ENCODE assay signal across 16 cellular contexts in the genomic region with DNA sequence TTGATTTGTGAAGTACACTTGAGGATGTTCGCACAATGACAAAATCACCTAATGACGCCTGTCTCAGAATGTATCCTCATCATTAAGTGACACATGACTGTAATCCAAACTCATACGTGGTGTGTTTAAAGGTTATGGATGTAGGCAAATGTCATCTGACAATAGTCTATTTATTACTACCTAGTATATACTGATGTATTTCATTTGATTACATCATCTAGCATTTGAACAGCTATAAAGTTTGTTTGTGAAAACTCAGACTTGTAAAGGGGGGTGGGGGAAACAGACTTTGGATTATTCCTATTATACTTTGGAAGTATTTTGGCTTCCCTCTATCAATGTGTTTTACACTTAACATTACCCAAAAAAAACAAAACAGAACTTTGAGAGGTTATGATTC.
DNase-seq lines count a peak whose midpoint lies in the region; ATAC-seq, FAIRE-seq and TF ChIP-seq lines count a peak whose summit lies in the region.
"Had no signal": no experiment of that assay in that cellular context is flagged by ENCODE, and none has a peak within 500 bp of the region (broad histone marks: within the 10 kb centered on the region; RNA-seq: fewer than 3 reads in every experiment).

No MANE protein-coding gene starts in this region.

- no peak overlapping the region for H3K4me3 Mint-ChIP-seq in activated naive CD8-positive, alpha-beta T cell treated with anti-CD3 and anti-CD28 coated beads for 36 hours
- H3K4me3 Mint-ChIP-seq: CD8-positive, alpha-beta T cell; naive thymus-derived CD4-positive, alpha-beta T cell had no signal

- peaks cover 15% of the 10 kb centered on the region for H3K9me3 Mint-ChIP-seq in activated naive CD8-positive, alpha-beta T cell treated with anti-CD3 and anti-CD28 coated beads for 36 hours

- peaks cover 4 to 11% of the 10 kb centered on the region in 2 experiments for H3K36me3 ChIP-seq in keratinocyte (ENCODE audit: control insufficient read depth in 2 of 2, extremely low read depth in 1 of 2, insufficient read depth in 2 of 2, low read length in 2 of 2)
- peaks cover 0 to 5% (median 0%) of the 10 kb centered on the region in 5 donors for H3K36me3 ChIP-seq in subcutaneous abdominal adipose tissue (ENCODE audit: control insufficient read depth in 5 of 5, insufficient read depth in 5 of 5, low read length in 5 of 5)
- H3K36me3 ChIP-seq: suprapubic skin had no signal

- no peaks in the 10 kb centered on the region for H3K27me3 Mint-ChIP-seq in activated naive CD8-positive, alpha-beta T cell treated with anti-CD3 and anti-CD28 coated beads for 36 hours
- H3K27me3 Mint-ChIP-seq: naive thymus-derived CD4-positive, alpha-beta T cell had no signal

- H3K27ac Mint-ChIP-seq in activated naive CD8-positive, alpha-beta T cell treated with anti-CD3 and anti-CD28 coated beads for 36 hours = peak overlapping the region; percentile 56
- H3K27ac Mint-ChIP-seq: CD8-positive, alpha-beta T cell had no signal

- FAIRE-seq in keratinocyte (lab: Jason Lieb, UNC) = no peak
- FAIRE-seq: A204.1 had no signal

- no peak for ATAC-seq in HG03460 (IDR thresholded peaks at IDR 0.05; ENCODE audit: unreplicated experiment)
- ATAC-seq: CD8-positive, alpha-beta T cell; naive thymus-derived CD4-positive, alpha-beta T cell had no signal

- peaks cover 20% of the 10 kb centered on the region for H3K4me1 Mint-ChIP-seq in activated naive CD8-positive, alpha-beta T cell treated with anti-CD3 and anti-CD28 coated beads for 36 hours

- dilution Hi-C loops in keratinocyte (cut with MboI; ENCODE audit: extremely low pct_ligation_motif_present, low sequenced_read_pairs) = no loop called here

- H4K20me1 ChIP-seq in keratinocyte (ENCODE audit: control insufficient read depth, extremely low read depth, insufficient read depth, low read length) = no peaks in the 10 kb centered on the region

- H3K9me1 ChIP-seq in keratinocyte (ENCODE audit: control insufficient read depth, extremely low read depth, insufficient read depth, low read length) = no peaks in the 10 kb centered on the region

- no peak overlapping the region for H3K4me3 ChIP-seq in keratinocyte (ENCODE audit: control insufficient read depth in 2 of 3, extremely low read depth in 1 of 3, insufficient read depth in 2 of 3, low read depth in 1 of 3, low read length in 3 of 3)
- H3K4me3 ChIP-seq in subcutaneous abdominal adipose tissue (ENCODE audit: low read depth in 1 of 5, low read length in 5 of 5) = no peak overlapping the region
- H3K4me3 ChIP-seq: suprapubic skin had no signal

- H3K27ac ChIP-seq in keratinocyte (ENCODE audit: control insufficient read depth, insufficient read depth, low read length) (peak overlapping the region; percentile 84), subcutaneous abdominal adipose tissue (ENCODE audit: low read depth, low read length) (peak overlapping the region; percentile 12)
- H3K27ac ChIP-seq: suprapubic skin had no signal

- no peaks in the 10 kb centered on the region for H3K27me3 ChIP-seq in keratinocyte (ENCODE audit: control insufficient read depth, extremely low read depth, insufficient read depth, low read length)
- no peaks in the 10 kb centered on the region for H3K27me3 ChIP-seq in subcutaneous abdominal adipose tissue (ENCODE audit: control insufficient read depth in 5 of 5, insufficient read depth in 4 of 5, low read length in 5 of 5)
- H3K27me3 ChIP-seq: suprapubic skin had no signal

- TF ChIP-seq CTCF in keratinocyte (optimal IDR thresholded peaks at IDR 0.05 in 1 of 3, IDR thresholded peaks at IDR 0.05 in 1 of 3, conservative IDR thresholded peaks at IDR 0.05 in 1 of 3; ENCODE audit: extremely low read depth in 1 of 3, insufficient read depth in 2 of 3, low read length in 3 of 3) = no peak

- H3K4me2 ChIP-seq in keratinocyte (ENCODE audit: control insufficient read depth, extremely low read depth, insufficient read depth, low read depth, low read length) = peak overlapping the region; percentile 42

- H3K9me3 ChIP-seq in keratinocyte (ENCODE audit: control insufficient read depth, low read depth, low read length) (peaks cover 8% of the 10 kb centered on the region), subcutaneous abdominal adipose tissue (ENCODE audit: control insufficient read depth in 5 of 5, low read length in 5 of 5) (peaks cover 0 to 4% (median 0%) of the 10 kb centered on the region in 5 donors)
- H3K9me3 ChIP-seq: suprapubic skin had no signal

- no peak overlapping the region for H2AFZ ChIP-seq in keratinocyte (ENCODE audit: control insufficient read depth, low read length)

- H3K4me1 ChIP-seq in keratinocyte (ENCODE audit: control insufficient read depth, extremely low read depth, insufficient read depth, low read length) (peaks cover 37% of the 10 kb centered on the region), subcutaneous abdominal adipose tissue (ENCODE audit: control insufficient read depth in 5 of 5, insufficient read depth in 5 of 5, low read length in 5 of 5) (peaks cover 0 to 62% (median 15%) of the 10 kb centered on the region in 5 donors)

- peaks cover 44% of the 10 kb centered on the region for H3K79me2 ChIP-seq in keratinocyte (ENCODE audit: control insufficient read depth, insufficient read depth, low read length)

- H3K9ac ChIP-seq in keratinocyte (ENCODE audit: control insufficient read depth, extremely low read depth, insufficient read depth, low read length) = peak overlapping the region; percentile 43
- no peak overlapping the region for H3K9ac ChIP-seq in subcutaneous abdominal adipose tissue (ENCODE audit: low read length in 5 of 5)

- peaks cover 9% of the 10 kb centered on the region for H3K36me3 Mint-ChIP-seq in activated naive CD8-positive, alpha-beta T cell treated with anti-CD3 and anti-CD28 coated beads for 36 hours

- DNase-seq in NCI-H345 (lab: John Stamatoyannopoulos, UW) (peak; percentile 24), NCI-H345 treated with DMSO at 0.1 percent for 48 hours (lab: John Stamatoyannopoulos, UW; ENCODE audit: unreplicated experiment) (no peak), keratinocyte (ENCODE audit: low read depth, low spot score) (no peak), middle frontal gyrus (ENCODE audit: extremely low spot score, low spot score) (no peak)
- no peak for DNase-seq in activated naive CD8-positive, alpha-beta T cell treated with anti-CD3 and anti-CD28 coated beads for 36 hours
- DNase-seq in activated effector memory CD4-positive, alpha-beta T cell treated with anti-CD3 and anti-CD28 coated beads, Interleukin-2, amount 50 U/mL, for 16 hours = no peak
- DNase-seq: activated CD4-positive, alpha-beta T cell treated with anti-CD3 and anti-CD28 coated beads, Interleukin-2, amount 50 U/mL, for 48 hours; activated gamma-delta T cell; CD8-positive, alpha-beta T cell; glutamatergic neuron; H7; naive thymus-derived CD4-positive, alpha-beta T cell had no signal
